In genomic region chr21:46254208-46254975, GRCh38 we compare ENCODE assay signal across 11 cellular contexts. TPM values are rescaled to one million over a fixed set of nuclear protein-coding genes. Genes with fewer than 3 reads are reported as not detected.
A peak's percentile ranks its signal among the peaks of the same experiment; 100 is the strongest.
DNase-seq lines count a peak whose midpoint lies in the region; ATAC-seq and TF ChIP-seq lines count a peak whose summit lies in the region.
"Had no signal": no experiment of that assay in that cellular context is flagged by ENCODE, and none has a peak within 500 bp of the region (broad histone marks: within the 10 kb centered on the region; RNA-seq: fewer than 3 reads in every experiment).

No MANE protein-coding gene starts in this region.

- H3K27me3 Mint-ChIP-seq in activated CD8-positive, alpha-beta memory T cell treated with anti-CD3 and anti-CD28 coated beads, Interleukin-2, amount 10 ng/mL, durations not matched to agents 7 days and 5 days, result no peaks in the 10 kb centered on the region
- no peaks in the 10 kb centered on the region for H3K27me3 Mint-ChIP-seq in natural killer cell treated with Interleukin-12 subunit alpha and Interleukin-12 subunit beta and Interleukin-15 and Interleukin-18, amount 100 ng/mL, for 72 hours

- DNase-seq in activated CD8-positive, alpha-beta memory T cell treated with anti-CD3 and anti-CD28 coated beads, Interleukin-2, amount 10 ng/mL, durations not matched to agents 7 days and 5 days, result no peak
- no peak for DNase-seq in activated CD8-positive, alpha-beta memory T cell treated with anti-CD3 and anti-CD28 coated beads, Interleukin-2, amount 50 U/mL, for 4 hours
- DNase-seq in WERI-Rb-1 (no peak), superior temporal gyrus (ENCODE audit: extremely low spot score) (no peak), HCEC 1CT (no peak), NCI-H524 (lab: John Stamatoyannopoulos, UW) (no peak)
- no peak for DNase-seq in natural killer cell treated with Interleukin-12 subunit alpha and Interleukin-12 subunit beta and Interleukin-15 and Interleukin-18, amount 100 ng/mL, for 72 hours (ENCODE audit: low spot score)
- DNase-seq: anterior cingulate cortex had no signal

- H3K4me3 Mint-ChIP-seq in activated CD8-positive, alpha-beta memory T cell treated with anti-CD3 and anti-CD28 coated beads, Interleukin-2, amount 10 ng/mL, durations not matched to agents 7 days and 5 days, result no peak overlapping the region
- H3K4me3 Mint-ChIP-seq in natural killer cell treated with Interleukin-12 subunit alpha and Interleukin-12 subunit beta and Interleukin-15 and Interleukin-18, amount 100 ng/mL, for 72 hours, result peak overlapping the region; percentile 52
- H3K4me3 Mint-ChIP-seq: nephron had no signal

- peaks cover 37% of the 10 kb centered on the region for H3K4me1 Mint-ChIP-seq in activated CD8-positive, alpha-beta memory T cell treated with anti-CD3 and anti-CD28 coated beads, Interleukin-2, amount 10 ng/mL, durations not matched to agents 7 days and 5 days
- H3K4me1 Mint-ChIP-seq in natural killer cell treated with Interleukin-12 subunit alpha and Interleukin-12 subunit beta and Interleukin-15 and Interleukin-18, amount 100 ng/mL, for 72 hours (ENCODE audit: low read depth in 2 of 2), result peaks cover 34 to 45% of the 10 kb centered on the region in 2 donors
- H3K4me1 Mint-ChIP-seq: nephron had no signal

- CTCF ChIA-PET in activated CD8-positive, alpha-beta memory T cell treated with anti-CD3 and anti-CD28 coated beads, Interleukin-2, amount 10 ng/mL, durations not matched to agents 7 days and 5 days (lab: Charles Lee), result interaction anchor here (1.5 to 2.6 kb wide), 4 partner anchors 11 to 111 kb away, joined by 4 to 14 read pairs (median 6); a partner anchor contains a TSS

- peaks cover 98% of the 10 kb centered on the region for H3K36me3 ChIP-seq in WERI-Rb-1

- no peaks in the 10 kb centered on the region for H3K9me3 Mint-ChIP-seq in activated CD8-positive, alpha-beta memory T cell treated with anti-CD3 and anti-CD28 coated beads, Interleukin-2, amount 10 ng/mL, durations not matched to agents 7 days and 5 days (ENCODE audit: low read depth)
- H3K9me3 Mint-ChIP-seq in natural killer cell treated with Interleukin-12 subunit alpha and Interleukin-12 subunit beta and Interleukin-15 and Interleukin-18, amount 100 ng/mL, for 72 hours, result peaks cover 4% of the 10 kb centered on the region
- H3K9me3 Mint-ChIP-seq: nephron had no signal

- H3K27ac ChIP-seq in WERI-Rb-1, result peak overlapping the region; percentile 8; the same call in 1 of the 2 replicates
- H3K27ac ChIP-seq: VCaP had no signal

- H3K9me3 ChIP-seq in WERI-Rb-1 (ENCODE audit: severe bottlenecking), result no peaks in the 10 kb centered on the region

- TF ChIP-seq CTCF in WERI-Rb-1 (IDR thresholded peaks at IDR 0.05; ENCODE audit: low read depth, low read length), result no peak

- ATAC-seq in activated CD8-positive, alpha-beta memory T cell treated with anti-CD3 and anti-CD28 coated beads, Interleukin-2, amount 10 ng/mL, durations not matched to agents 7 days and 5 days, result no peak
- ATAC-seq in GM21737 (IDR thresholded peaks at IDR 0.05; ENCODE audit: unreplicated experiment), result peak; percentile 45
- ATAC-seq in natural killer cell treated with Interleukin-12 subunit alpha and Interleukin-12 subunit beta and Interleukin-15 and Interleukin-18, amount 100 ng/mL, for 72 hours, result peak in 1 of 2 donors; percentile 40

- peaks cover 65% of the 10 kb centered on the region for H3K36me3 Mint-ChIP-seq in activated CD8-positive, alpha-beta memory T cell treated with anti-CD3 and anti-CD28 coated beads, Interleukin-2, amount 10 ng/mL, durations not matched to agents 7 days and 5 days
- H3K36me3 Mint-ChIP-seq in natural killer cell treated with Interleukin-12 subunit alpha and Interleukin-12 subunit beta and Interleukin-15 and Interleukin-18, amount 100 ng/mL, for 72 hours, result peaks cover 28% of the 10 kb centered on the region

- peak overlapping the region; percentile 80 for H3K27ac Mint-ChIP-seq in activated CD8-positive, alpha-beta memory T cell treated with anti-CD3 and anti-CD28 coated beads, Interleukin-2, amount 10 ng/mL, durations not matched to agents 7 days and 5 days
- peak overlapping the region; percentile 90 to 97 for H3K27ac Mint-ChIP-seq in natural killer cell treated with Interleukin-12 subunit alpha and Interleukin-12 subunit beta and Interleukin-15 and Interleukin-18, amount 100 ng/mL, for 72 hours

- H3K27me3 ChIP-seq in WERI-Rb-1 (ENCODE audit: insufficient read depth, low read depth, severe bottlenecking), result no peaks in the 10 kb centered on the region

- H3K4me3 ChIP-seq in WERI-Rb-1 (ENCODE audit: low read depth, low read length), result no peak overlapping the region

RNA-seq across cellular contexts. Expression of gene LSS, which starts 25.8 kb away (rescaled TPM):
- total RNA-seq in activated CD8-positive, alpha-beta memory T cell treated with anti-CD3 and anti-CD28 coated beads, Interleukin-2, amount 10 ng/mL, durations not matched to agents 7 days and 5 days, result 10 to 100 TPM; 44.9 to 49.5 TPM
- 10 to 100 TPM; 32.6 to 54.4 TPM for total RNA-seq in natural killer cell treated with Interleukin-12 subunit alpha and Interleukin-12 subunit beta and Interleukin-15 and Interleukin-18, amount 100 ng/mL, for 72 hours

RNA-seq across cellular contexts. Expression of gene MCM3AP, which starts 31.0 kb away (rescaled TPM):
- total RNA-seq in activated CD8-positive, alpha-beta memory T cell treated with anti-CD3 and anti-CD28 coated beads, Interleukin-2, amount 10 ng/mL, durations not matched to agents 7 days and 5 days, result 100 to 1,000 TPM; 134 to 139 TPM
- total RNA-seq in natural killer cell treated with Interleukin-12 subunit alpha and Interleukin-12 subunit beta and Interleukin-15 and Interleukin-18, amount 100 ng/mL, for 72 hours, result 100 to 1,000 TPM; 161 to 193 TPM

RNA-seq across cellular contexts. Expression of gene YBEY, which starts 31.8 kb away (rescaled TPM):
- 1 to 10 TPM; 6.9 to 9.1 TPM for total RNA-seq in activated CD8-positive, alpha-beta memory T cell treated with anti-CD3 and anti-CD28 coated beads, Interleukin-2, amount 10 ng/mL, durations not matched to agents 7 days and 5 days
- total RNA-seq in natural killer cell treated with Interleukin-12 subunit alpha and Interleukin-12 subunit beta and Interleukin-15 and Interleukin-18, amount 100 ng/mL, for 72 hours, result 10 to 100 TPM in 1 of 2 donors, 1 to 10 TPM in 1; 8.1 to 10.9 TPM
